ENCODE assay signal across 10 cellular contexts in the genomic region with DNA sequence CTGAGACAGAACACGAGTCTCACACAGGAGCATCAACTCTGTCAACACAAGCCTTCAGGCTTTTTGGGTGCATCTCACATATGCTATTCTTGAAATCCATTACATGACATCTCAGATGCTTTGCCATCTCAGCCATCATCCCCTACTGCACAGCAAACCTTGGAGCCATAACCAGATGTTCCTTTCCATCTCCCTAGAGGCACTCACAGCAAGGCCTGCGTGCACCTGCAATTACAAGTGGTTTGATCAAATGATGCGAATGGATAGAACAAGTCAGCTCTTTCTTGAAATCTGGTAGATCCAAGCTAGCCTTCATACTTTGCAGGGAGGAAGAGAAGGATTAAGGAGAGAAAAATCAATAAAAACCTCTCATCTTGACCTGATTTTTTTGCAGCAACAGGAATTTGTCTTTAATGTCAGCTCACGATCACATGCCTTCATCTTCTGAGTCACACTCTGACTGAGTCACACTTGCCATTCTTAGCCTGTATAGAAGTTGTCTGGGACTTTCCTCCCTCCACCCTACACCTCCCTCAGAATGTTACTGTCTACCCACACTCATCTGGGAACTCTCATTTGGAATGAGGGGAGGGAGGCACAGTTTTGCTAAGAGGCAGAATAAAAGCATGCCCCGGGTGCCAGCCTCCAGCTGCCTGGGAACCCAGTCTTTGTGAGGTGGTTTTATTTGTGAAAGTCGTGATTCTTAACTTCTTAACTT. TPM values are rescaled to one million over a fixed set of nuclear protein-coding genes. Genes with fewer than 3 reads are reported as not detected.
DNase-seq lines count a peak whose midpoint lies in the region; ATAC-seq and TF ChIP-seq lines count a peak whose summit lies in the region.
"Had no signal": no experiment of that assay in that cellular context is flagged by ENCODE, and none has a peak within 500 bp of the region (broad histone marks: within the 10 kb centered on the region; RNA-seq: fewer than 3 reads in every experiment).

No MANE protein-coding gene starts in this region.

- H3K27ac ChIP-seq in Panc1 (ENCODE audit: low read length) (no peak overlapping the region), sigmoid colon (no peak overlapping the region)

- H3K36me3 Mint-ChIP-seq in immature natural killer cell, result no peaks in the 10 kb centered on the region

- intact Hi-C loops in Panc1 (cut with micrococcal nuclease; ENCODE audit: unreplicated experiment), result no loop called here
- intact Hi-C loops in sigmoid colon (cut with DNase I), result no loop called here

- H3K4me3 Mint-ChIP-seq in immature natural killer cell, result no peak overlapping the region

- no peaks in the 10 kb centered on the region for H3K4me1 ChIP-seq in Panc1 (ENCODE audit: control insufficient read depth, insufficient read depth, low read length)
- H3K4me1 ChIP-seq in sigmoid colon, result no peaks in the 10 kb centered on the region

- POLR2A ChIA-PET in Panc1 (lab: Charles Lee), result no interaction called here

- TF ChIP-seq POLR2A in sigmoid colon (IDR thresholded peaks at IDR 0.05), result no peak

- no peaks in the 10 kb centered on the region for H3K27me3 ChIP-seq in Panc1 (ENCODE audit: control insufficient read depth, insufficient read depth, low read length)
- H3K27me3 ChIP-seq in sigmoid colon, result no peaks in the 10 kb centered on the region

- H3K27ac Mint-ChIP-seq in immature natural killer cell, result no peak overlapping the region

- H3K9me3 ChIP-seq in Panc1 (ENCODE audit: control insufficient read depth, insufficient read depth, low read depth, low read length) (no peaks in the 10 kb centered on the region), sigmoid colon (no peaks in the 10 kb centered on the region)

- ATAC-seq in Panc1 (peak; percentile 92), esophagus mucosa (peak; percentile 93)

- H3K9me3 Mint-ChIP-seq in immature natural killer cell, result peaks cover 17 to 56% (median 24%) of the 10 kb centered on the region in 6 donors

- no peak for TF ChIP-seq CTCF in Panc1 (IDR thresholded peaks at IDR 0.05)
- no peak for TF ChIP-seq CTCF in sigmoid colon (IDR thresholded peaks at IDR 0.05)

- H3K4me3 ChIP-seq in Panc1 (ENCODE audit: low read depth in 2 of 2, low read length in 2 of 2), result no peak overlapping the region
- H3K4me3 ChIP-seq in skeletal muscle cell (ENCODE audit: low read depth, low read length), result no peak overlapping the region
- no peak overlapping the region for H3K4me3 ChIP-seq in sigmoid colon

- H3K27me3 Mint-ChIP-seq in immature natural killer cell (ENCODE audit: low read depth in 3 of 3), result peaks cover 0 to 1% (median 1%) of the 10 kb centered on the region in 3 donors

- CTCF ChIA-PET in Panc1 (lab: Charles Lee), result no interaction called here

- in situ Hi-C loops in Panc1 (cut with HindIII; ENCODE audit: low pct_unique_long_range_greater_than_20kb, low sequenced_read_pairs), result no loop called here

- H3K36me3 ChIP-seq in Panc1 (ENCODE audit: control insufficient read depth, insufficient read depth, low read length), result no peaks in the 10 kb centered on the region
- H3K36me3 ChIP-seq in sigmoid colon, result no peaks in the 10 kb centered on the region

- H3K4me1 Mint-ChIP-seq in immature natural killer cell, result no peaks in the 10 kb centered on the region

- BruUV-seq in Panc1 (replicated peaks; lab: Mats Ljungman, UMichigan), result no TSS peak

- TF ChIP-seq EP300 in sigmoid colon (IDR thresholded peaks at IDR 0.05), result no peak

- WGBS in sigmoid colon, 2 donors, result 70 to 76% methylated on average over 6 of the region's 6 CpGs

- DNase-seq in GM04504 (ENCODE audit: low read depth) (peak; percentile 17), Panc1 (ENCODE audit: low read depth, low spot score) (peak; percentile 64), skeletal muscle cell (ENCODE audit: low read depth) (peak; percentile 47), sigmoid colon (no peak), DMS153 (lab: John Stamatoyannopoulos, UW) (no peak), immature natural killer cell (no peak)

RNA-seq across cellular contexts. Expression of gene TRIML1, which starts 11.9 kb away (rescaled TPM):
- total RNA-seq in Panc1 (2021; ENCODE audit: unreplicated experiment) (not detected), esophagus mucosa (not detected), sigmoid colon (not detected)
- not detected for polyA plus RNA-seq in Panc1 (2012; ENCODE audit: insufficient read length)
- polyA plus RNA-seq in sigmoid colon (not detected), immature natural killer cell (not detected)
- total RNA-seq: liver; skeletal muscle tissue; T-helper 1 cell treated with Interleukin-12 subunit alpha and Interleukin-12 subunit beta and Interleukin-4 antibody, amounts not matched to agents 30 ng/mL and 1 ng/mL, for 36 hours had no signal
- polyA plus RNA-seq: liver had no signal

RNA-seq across cellular contexts. Expression of gene TRIML2, which starts 17.9 kb away (rescaled TPM):
- not detected for total RNA-seq in Panc1 (2021; ENCODE audit: unreplicated experiment)
- polyA plus RNA-seq in Panc1 (2012; ENCODE audit: insufficient read length), result not detected
- total RNA-seq in esophagus mucosa, result not detected
- not detected for total RNA-seq in sigmoid colon
- polyA plus RNA-seq in sigmoid colon, result not detected
- not detected for polyA plus RNA-seq in immature natural killer cell
- total RNA-seq: liver; skeletal muscle tissue; T-helper 1 cell treated with Interleukin-12 subunit alpha and Interleukin-12 subunit beta and Interleukin-4 antibody, amounts not matched to agents 30 ng/mL and 1 ng/mL, for 36 hours had no signal
- polyA plus RNA-seq: liver had no signal

Comparison
In these comparisons a context has a peak if more than half of its experiments do, and no peak if none do; other contexts are left out.
1. DNase-seq: peak in GM04504 (single experiment), Panc1 (single experiment) and skeletal muscle cell (single experiment); none in sigmoid colon (single experiment), DMS153 (single experiment) and immature natural killer cell (0 of 3).